ENCODE assay signal across 2 cellular contexts in the genomic region with DNA sequence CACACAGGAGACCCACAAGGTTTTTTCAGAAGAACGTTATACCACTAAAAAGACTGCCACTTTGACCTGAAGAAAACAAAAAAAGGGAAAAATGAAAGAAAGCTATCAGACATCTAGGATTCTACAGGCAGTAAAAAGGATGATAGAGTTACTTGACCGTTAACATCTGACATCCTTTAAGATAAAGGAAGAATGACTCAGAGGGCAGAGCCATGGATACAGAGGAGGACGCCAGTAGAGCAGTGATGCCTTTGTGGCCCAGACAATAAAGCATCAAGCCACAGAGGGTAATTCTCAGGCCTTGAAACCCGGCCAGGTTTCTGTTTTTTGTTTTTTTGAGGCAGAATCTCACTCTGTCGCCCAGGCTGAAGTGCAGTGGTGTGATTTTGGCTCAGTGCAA.
TF ChIP-seq lines count a peak whose summit lies in the region.

No MANE protein-coding gene starts in this region.

TF ChIP-seq in HEK293, 187 proteins besides CTCF, POLR2A, EP300 and RAD21:
- TF ChIP-seq, protein P1, sequence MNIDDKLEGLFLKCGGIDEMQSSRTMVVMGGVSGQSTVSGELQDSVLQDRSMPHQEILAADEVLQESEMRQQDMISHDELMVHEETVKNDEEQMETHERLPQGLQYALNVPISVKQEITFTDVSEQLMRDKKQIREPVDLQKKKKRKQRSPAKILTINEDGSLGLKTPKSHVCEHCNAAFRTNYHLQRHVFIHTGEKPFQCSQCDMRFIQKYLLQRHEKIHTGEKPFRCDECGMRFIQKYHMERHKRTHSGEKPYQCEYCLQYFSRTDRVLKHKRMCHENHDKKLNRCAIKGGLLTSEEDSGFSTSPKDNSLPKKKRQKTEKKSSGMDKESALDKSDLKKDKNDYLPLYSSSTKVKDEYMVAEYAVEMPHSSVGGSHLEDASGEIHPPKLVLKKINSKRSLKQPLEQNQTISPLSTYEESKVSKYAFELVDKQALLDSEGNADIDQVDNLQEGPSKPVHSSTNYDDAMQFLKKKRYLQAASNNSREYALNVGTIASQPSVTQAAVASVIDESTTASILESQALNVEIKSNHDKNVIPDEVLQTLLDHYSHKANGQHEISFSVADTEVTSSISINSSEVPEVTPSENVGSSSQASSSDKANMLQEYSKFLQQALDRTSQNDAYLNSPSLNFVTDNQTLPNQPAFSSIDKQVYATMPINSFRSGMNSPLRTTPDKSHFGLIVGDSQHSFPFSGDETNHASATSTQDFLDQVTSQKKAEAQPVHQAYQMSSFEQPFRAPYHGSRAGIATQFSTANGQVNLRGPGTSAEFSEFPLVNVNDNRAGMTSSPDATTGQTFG (tag by site-specific recombination; IDR thresholded peaks at IDR 0.05; ENCODE audit: borderline replicate concordance), result no peak
- TF ChIP-seq ZBTB17 (tag by site-specific recombination; IDR thresholded peaks at IDR 0.05), result peak; percentile 54

TF ChIP-seq in K562, 482 proteins besides CTCF, POLR2A, EP300 and RAD21:
- TF ChIP-seq, protein P2, sequence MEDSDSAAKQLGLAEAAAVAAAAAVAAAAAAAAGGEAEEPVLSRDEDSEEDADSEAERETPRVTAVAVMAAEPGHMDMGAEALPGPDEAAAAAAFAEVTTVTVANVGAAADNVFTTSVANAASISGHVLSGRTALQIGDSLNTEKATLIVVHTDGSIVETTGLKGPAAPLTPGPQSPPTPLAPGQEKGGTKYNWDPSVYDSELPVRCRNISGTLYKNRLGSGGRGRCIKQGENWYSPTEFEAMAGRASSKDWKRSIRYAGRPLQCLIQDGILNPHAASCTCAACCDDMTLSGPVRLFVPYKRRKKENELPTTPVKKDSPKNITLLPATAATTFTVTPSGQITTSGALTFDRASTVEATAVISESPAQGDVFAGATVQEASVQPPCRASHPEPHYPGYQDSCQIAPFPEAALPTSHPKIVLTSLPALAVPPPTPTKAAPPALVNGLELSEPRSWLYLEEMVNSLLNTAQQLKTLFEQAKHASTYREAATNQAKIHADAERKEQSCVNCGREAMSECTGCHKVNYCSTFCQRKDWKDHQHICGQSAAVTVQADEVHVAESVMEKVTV (CRISPR knock-in tag; IDR thresholded peaks at IDR 0.05), result no peak
- TF ChIP-seq RBFOX2 (IDR thresholded peaks at IDR 0.05; ENCODE audit: low read depth, low read length), result no peak
- no peak for TF ChIP-seq ZFP1 (CRISPR knock-in tag; IDR thresholded peaks at IDR 0.05)
- TF ChIP-seq, protein P3, sequence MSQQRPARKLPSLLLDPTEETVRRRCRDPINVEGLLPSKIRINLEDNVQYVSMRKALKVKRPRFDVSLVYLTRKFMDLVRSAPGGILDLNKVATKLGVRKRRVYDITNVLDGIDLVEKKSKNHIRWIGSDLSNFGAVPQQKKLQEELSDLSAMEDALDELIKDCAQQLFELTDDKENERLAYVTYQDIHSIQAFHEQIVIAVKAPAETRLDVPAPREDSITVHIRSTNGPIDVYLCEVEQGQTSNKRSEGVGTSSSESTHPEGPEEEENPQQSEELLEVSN (IDR thresholded peaks at IDR 0.05; ENCODE audit: borderline replicate concordance in 1 of 2, extremely low read depth in 1 of 2, insufficient read depth in 1 of 2, insufficient read length in 1 of 2, low read depth in 1 of 2, low read length in 1 of 2, poor library complexity in 1 of 2, severe bottlenecking in 1 of 2), result no peak
- TF ChIP-seq NR2F6 (CRISPR knock-in tag; IDR thresholded peaks at IDR 0.05), result no peak
- peak; percentile 63 for TF ChIP-seq FOSL1 (tag; conservative IDR thresholded peaks at IDR 0.05)
- no peak for TF ChIP-seq SMARCE1 (IDR thresholded peaks at IDR 0.05)
- TF ChIP-seq MAFK (IDR thresholded peaks at IDR 0.05; ENCODE audit: low read length), result no peak
- TF ChIP-seq KDM4B (IDR thresholded peaks at IDR 0.05; ENCODE audit: borderline replicate concordance in 2 of 2, low read depth in 1 of 2), result no peak
- 0 out of 2 replicates have a peak, but pooled peaks have one; percentile 41 for TF ChIP-seq CTBP1 (IDR thresholded peaks at IDR 0.05; ENCODE audit: borderline replicate concordance)
- TF ChIP-seq JUND (IDR thresholded peaks at IDR 0.05; ENCODE audit: borderline replicate concordance, low read depth, low read length), result peak; percentile 36; the same call in 1 of the 2 replicates
- TF ChIP-seq JUND (tag; IDR thresholded peaks at IDR 0.05; ENCODE audit: borderline replicate concordance, low read depth, low read length), result no peak; the same call in 2 of the 3 replicates
- TF ChIP-seq ZBTB1 (CRISPR knock-in tag; IDR thresholded peaks at IDR 0.05; ENCODE audit: borderline replicate concordance, low read depth), result no peak
- no peak for TF ChIP-seq SUPT5H (IDR thresholded peaks at IDR 0.05)
TF ChIP-seq in K562: peak in this region for 3.
